In genomic region chr11:3781423-3781822, GRCh38 we compare ENCODE assay signal across 1 cellular context.
TF ChIP-seq lines count a peak whose summit lies in the region.

No MANE protein-coding gene starts in this region.

TF ChIP-seq in IMR-90, 13 proteins besides CTCF, POLR2A, EP300 and RAD21:
- TF ChIP-seq FOS (IDR thresholded peaks at IDR 0.05; ENCODE audit: low read depth, low read length) (0 out of 2 replicates have a peak, but pooled peaks have one; percentile 7), NFE2L2 (IDR thresholded peaks at IDR 0.05; ENCODE audit: low read depth, low read length) (no peak), CEBPB (IDR thresholded peaks at IDR 0.05; ENCODE audit: low read depth, low read length) (peak; percentile 70)
